ENCODE assay signal across 1 cellular context in genomic region chr11:11521306-11522002, GRCh38.
TF ChIP-seq lines count a peak whose summit lies in the region.

No MANE protein-coding gene starts in this region.

TF ChIP-seq in GM12878, 131 proteins besides CTCF, POLR2A, EP300 and RAD21 (continued from another document):
- no peak for TF ChIP-seq MAX (IDR thresholded peaks at IDR 0.05; ENCODE audit: low read depth, low read length)
